Comparison of ENCODE assay signal across 4 cellular contexts in the genomic region with DNA sequence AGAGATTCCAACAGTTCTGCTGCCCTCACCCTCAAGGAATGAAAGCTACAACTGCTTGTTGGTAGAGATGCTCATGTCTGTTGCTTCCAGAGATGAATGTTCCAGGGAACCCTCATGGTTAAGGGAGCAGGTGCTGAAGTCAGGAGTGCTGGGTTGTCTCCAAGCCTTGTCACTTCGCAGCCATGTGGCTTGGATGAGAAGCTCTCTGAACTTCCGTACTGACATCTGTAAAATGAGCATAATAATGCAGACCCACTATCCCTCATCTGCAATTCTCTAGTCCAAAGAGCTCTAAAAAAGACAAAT.
"Had no signal": no experiment of that assay in that cellular context is flagged by ENCODE, and none has a peak within 500 bp of the region (broad histone marks: within the 10 kb centered on the region; RNA-seq: fewer than 3 reads in every experiment).

No MANE protein-coding gene starts in this region.

- H3K4me3 ChIP-seq: GM23338 had no signal

- ATAC-seq: GM23338, HepG2 had no signal

- DNase-seq: H9, HCEC 1CT had no signal
